In the genomic region with DNA sequence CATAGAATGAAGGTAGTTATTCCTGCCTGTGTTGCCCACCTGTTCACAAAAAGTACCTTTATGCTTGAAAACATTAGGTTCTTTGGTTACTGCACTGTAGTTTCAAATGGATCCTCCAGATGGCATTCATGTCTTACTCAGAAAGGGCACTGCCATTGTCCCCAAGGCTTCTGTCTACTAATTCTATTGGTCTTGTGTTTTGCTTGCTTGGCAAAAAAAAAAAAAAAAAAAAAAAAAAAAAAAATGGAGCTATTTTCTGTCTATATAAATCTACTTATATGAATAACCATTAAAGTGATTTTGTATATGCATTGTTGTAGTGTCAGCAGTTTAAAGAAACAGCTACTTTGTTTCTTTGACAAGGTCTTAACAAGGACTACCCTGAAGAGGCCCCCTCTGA, we compare ENCODE assay signal across 8 cellular contexts. TPM values are rescaled to one million over a fixed set of nuclear protein-coding genes. Genes with fewer than 3 reads are reported as not detected.
DNase-seq lines count a peak whose midpoint lies in the region; ATAC-seq, FAIRE-seq and TF ChIP-seq lines count a peak whose summit lies in the region.

No MANE protein-coding gene starts in this region.

- H3K27ac ChIP-seq in A549, result no peak overlapping the region
- H3K27ac ChIP-seq in brain microvascular endothelial cell, result no peak overlapping the region
- H3K27ac ChIP-seq in right lobe of liver, result no peak overlapping the region

- intact Hi-C loops in right lobe of liver (cut with DNase I), result loop anchor here in 1 of 2 donors (10.0 kb wide), 1 partner anchor 123 kb away; a partner anchor contains a TSS

- H3K9me3 ChIP-seq in A549 (no peaks in the 10 kb centered on the region), right lobe of liver (no peaks in the 10 kb centered on the region)

- CTCF ChIA-PET in A549 (lab: Yijun Ruan, JAX), result interaction anchor here (0.6 to 2.5 kb wide), 27 partner anchors 9 to 1036 kb away, joined by 3 to 18 read pairs (median 3); no protein-coding TSS in a partner anchor

- peak; percentile 48 to 68 for DNase-seq in A549 (ENCODE audit: low read depth in 1 of 2, low spot score in 1 of 2)
- DNase-seq in GM06990 (ENCODE audit: extremely low read depth, insufficient read length), result no peak
- DNase-seq in NCI-H526 (lab: John Stamatoyannopoulos, UW), result peak; percentile 28 to 61
- DNase-seq in brain microvascular endothelial cell, result peak; percentile 44
- DNase-seq in right lobe of liver, result no peak
- no peak for DNase-seq in stimulated activated CD4-positive, alpha-beta T cell treated with anti-CD3 and anti-CD28 coated beads, Interleukin-2, amount 100 ng/mL, for 24 hours

- peaks cover 5% of the 10 kb centered on the region for H3K36me3 ChIP-seq in GM06990 (ENCODE audit: control insufficient read depth, insufficient read depth, low read length)
- H3K36me3 ChIP-seq in brain microvascular endothelial cell (replicated peaks), result no peaks in the 10 kb centered on the region
- H3K36me3 ChIP-seq in right lobe of liver, result no peaks in the 10 kb centered on the region

- H3K4me3 ChIP-seq in A549 (no peak overlapping the region), GM06990 (replicated peaks; ENCODE audit: low read depth, low read length) (no peak overlapping the region), brain microvascular endothelial cell (ENCODE audit: low read depth, low read length) (no peak overlapping the region), right lobe of liver (no peak overlapping the region)

- peak; percentile 52 for TF ChIP-seq CTCF in A549 (IDR thresholded peaks at IDR 0.05)
- peak; percentile 55 for TF ChIP-seq CTCF in GM06990 (IDR thresholded peaks at IDR 0.05; ENCODE audit: insufficient read depth, low read length, poor library complexity, severe bottlenecking)
- TF ChIP-seq CTCF in brain microvascular endothelial cell (IDR thresholded peaks at IDR 0.05; ENCODE audit: low read depth, low read length, missing control alignments), result peak; percentile 60
- peak; percentile 42 to 54 (median 50) for TF ChIP-seq CTCF in right lobe of liver (IDR thresholded peaks at IDR 0.05)

- no peak for TF ChIP-seq POLR2A in A549 (IDR thresholded peaks at IDR 0.05; ENCODE audit: low read length)
- no peak for TF ChIP-seq POLR2A in right lobe of liver (IDR thresholded peaks at IDR 0.05)

- H3K4me2 ChIP-seq in A549, result no peak overlapping the region

- no peak for FAIRE-seq in A549 (lab: Jason Lieb, UNC)

- H3K4me1 ChIP-seq in A549 (no peaks in the 10 kb centered on the region), right lobe of liver (no peaks in the 10 kb centered on the region)

- TF ChIP-seq RAD21 in A549 (conservative IDR thresholded peaks at IDR 0.05 in 1 of 2, IDR thresholded peaks at IDR 0.05 in 1 of 2), result peak; percentile 64 to 70

- POLR2A ChIA-PET in A549 (lab: Yijun Ruan, JAX), result interaction anchor here (0.6 to 0.7 kb wide), 3 partner anchors 13 to 586 kb away, joined by 4 read pairs; a partner anchor contains a TSS

- ATAC-seq in A549, result peak in 1 of 2 experiments; percentile 84; a peak in 3 of 6 replicates
- peak; percentile 75 for ATAC-seq in HG03108 (IDR thresholded peaks at IDR 0.05; ENCODE audit: unreplicated experiment)
- ATAC-seq in right lobe of liver, result peak; percentile 84 to 96 (median 88)
- no peak for ATAC-seq in HG03025 (IDR thresholded peaks at IDR 0.05; ENCODE audit: low FRiP score, unreplicated experiment)

- H3K27me3 ChIP-seq in GM06990 (replicated peaks; ENCODE audit: control insufficient read depth, insufficient read depth, low read length) (no peaks in the 10 kb centered on the region), brain microvascular endothelial cell (replicated peaks) (no peaks in the 10 kb centered on the region), right lobe of liver (no peaks in the 10 kb centered on the region)

- TF ChIP-seq EP300 in A549 (IDR thresholded peaks at IDR 0.05), result no peak

- in situ Hi-C loops in brain microvascular endothelial cell (cut with HindIII; ENCODE audit: low pct_ligation_motif_present, low sequenced_read_pairs), result loop anchor here (25.0 kb wide), 1 partner anchor 255 kb away; a partner anchor contains a TSS

TF ChIP-seq in A549, 52 proteins besides CTCF, POLR2A, EP300 and RAD21:
- TF ChIP-seq EHMT2 (IDR thresholded peaks at IDR 0.05; ENCODE audit: low read depth), result no peak
- TF ChIP-seq, protein P1, sequence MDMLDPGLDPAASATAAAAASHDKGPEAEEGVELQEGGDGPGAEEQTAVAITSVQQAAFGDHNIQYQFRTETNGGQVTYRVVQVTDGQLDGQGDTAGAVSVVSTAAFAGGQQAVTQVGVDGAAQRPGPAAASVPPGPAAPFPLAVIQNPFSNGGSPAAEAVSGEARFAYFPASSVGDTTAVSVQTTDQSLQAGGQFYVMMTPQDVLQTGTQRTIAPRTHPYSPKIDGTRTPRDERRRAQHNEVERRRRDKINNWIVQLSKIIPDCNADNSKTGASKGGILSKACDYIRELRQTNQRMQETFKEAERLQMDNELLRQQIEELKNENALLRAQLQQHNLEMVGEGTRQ (IDR thresholded peaks at IDR 0.05), result no peak
- peak; percentile 86 for TF ChIP-seq MAFK (IDR thresholded peaks at IDR 0.05; ENCODE audit: partially characterized antibody)
- peak; percentile 51; the same call in 2 of the 3 replicates for TF ChIP-seq SMC3 (IDR thresholded peaks at IDR 0.05)

RNA-seq across cellular contexts. Expression of a gene that starts 12.7 kb away (rescaled TPM):
- polyA plus RNA-seq in A549 (2011; rRNA removed) (43.5 and 46.7 TPM in 2 replicates), A549 (2017; fragmentation: RNase III; extraction: RNeasy Plus Mini Kit Qiagen cat#74134 plus additional on column Dnase treatment) (14.0 to 16.5 TPM (median 15.2 TPM) in 3 replicates)
- polyA plus RNA-seq in A549 (2012; cell fraction: cytosol; rRNA removed), result 7.7 and 9.7 TPM in 2 replicates
- polyA plus RNA-seq in A549 (2012; cell fraction: nucleus; rRNA removed), result 51.9 and 66.6 TPM in 2 replicates
- 17.2 and 29.8 TPM in 2 replicates for polyA minus RNA-seq in A549 (2011; rRNA and poly(A)+ RNA removed)
- total RNA-seq in right lobe of liver, result 10 to 100 TPM in 1 of 6 experiments, 1 to 10 TPM in 5; 3.6 to 10.4 (median 6.0) TPM

RNA-seq across cellular contexts. Expression of a gene that starts 45.5 kb away (rescaled TPM):
- polyA plus RNA-seq in A549 (2011; rRNA removed) (1.2 and 1.3 TPM in 2 replicates), A549 (2017; fragmentation: RNase III; extraction: RNeasy Plus Mini Kit Qiagen cat#74134 plus additional on column Dnase treatment) (0.50 to 0.84 TPM (median 0.80 TPM) in 3 replicates)
- 0.24 and 0.35 TPM in 2 replicates for polyA plus RNA-seq in A549 (2012; cell fraction: cytosol; rRNA removed)
- polyA plus RNA-seq in A549 (2012; cell fraction: nucleus; rRNA removed), result 0.27 and 0.36 TPM in 2 replicates
- 0.99 and 1.6 TPM in 2 replicates for polyA minus RNA-seq in A549 (2011; rRNA and poly(A)+ RNA removed)
- total RNA-seq in right lobe of liver, result 1 to 10 TPM in 3 of 6 experiments, under 1 TPM in 3; 0.29 to 1.5 (median 0.77) TPM

Comparison
In these comparisons a context has a peak if more than half of its experiments do, and no peak if none do; other contexts are left out.
1. DNase-seq: peak in A549 (2 of 2), NCI-H526 (2 of 2) and brain microvascular endothelial cell (single experiment); none in GM06990 (single experiment), right lobe of liver (0 of 3) and stimulated activated CD4-positive, alpha-beta T cell treated with anti-CD3 and anti-CD28 coated beads, Interleukin-2, amount 100 ng/mL, for 24 hours (0 of 2).
2. Peak in every context shown above with its lines, with median percentiles within 50 percentile points of each other: CTCF ChIP-seq.